15 cellular contexts compared by ENCODE assay signal in the genomic region with DNA sequence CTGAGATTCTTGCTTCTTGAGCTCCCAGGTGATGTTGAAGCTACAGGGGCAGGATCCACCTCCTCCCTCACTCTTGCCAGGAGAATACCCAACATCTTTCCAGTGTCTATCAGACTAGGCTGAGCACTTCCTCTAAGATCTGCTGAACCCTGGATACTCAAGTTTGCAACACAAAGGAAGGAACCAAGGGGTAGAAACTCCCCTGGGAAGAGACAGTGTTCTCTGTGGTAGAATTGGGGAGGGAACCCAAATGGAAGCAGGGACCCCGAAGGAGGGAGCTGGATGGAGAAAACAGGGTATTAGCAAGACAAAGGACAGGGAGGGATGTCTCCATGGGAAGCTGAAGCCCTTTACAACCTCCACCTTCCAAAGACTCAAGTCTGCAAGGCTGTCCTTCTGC.
DNase-seq lines count a peak whose midpoint lies in the region; ATAC-seq, FAIRE-seq and TF ChIP-seq lines count a peak whose summit lies in the region.
"Had no signal": no experiment of that assay in that cellular context is flagged by ENCODE, and none has a peak within 500 bp of the region (broad histone marks: within the 10 kb centered on the region; RNA-seq: fewer than 3 reads in every experiment).

No MANE protein-coding gene starts in this region.

- H3K27ac Mint-ChIP-seq in GM23338 (no peak overlapping the region; the same call in 1 of the 2 replicates), endodermal cell (no peak overlapping the region)
- H3K27ac Mint-ChIP-seq: CD4-positive, alpha-beta memory T cell had no signal

- no peak overlapping the region for H2AFZ ChIP-seq in GM23338

- peaks cover 22% of the 10 kb centered on the region for H3K4me1 ChIP-seq in GM23338 (ENCODE audit: insufficient read depth)
- peaks cover 22% of the 10 kb centered on the region for H3K4me1 ChIP-seq in HUES64 (ENCODE audit: insufficient read depth, low read length)
- peaks cover 12% of the 10 kb centered on the region for H3K4me1 ChIP-seq in endodermal cell (ENCODE audit: control insufficient read depth, insufficient read depth, low read length)
- H3K4me1 ChIP-seq: HAP-1 had no signal

- H3K9me2 ChIP-seq in GM23338 (ENCODE audit: insufficient read depth) = peaks cover 17% of the 10 kb centered on the region

- H3K27me3 Mint-ChIP-seq in GM23338 (ENCODE audit: insufficient read depth, low read depth, poor library complexity) (no peaks in the 10 kb centered on the region), endodermal cell (ENCODE audit: insufficient read depth) (peaks cover 7% of the 10 kb centered on the region)

- H3K9ac ChIP-seq in HUES64 (ENCODE audit: low read depth, low read length) (no peak overlapping the region), endodermal cell (ENCODE audit: extremely low read depth, low read length, poor library complexity, severe bottlenecking) (no peak overlapping the region)

- FAIRE-seq in HTR-8/SVneo (lab: Jason Lieb, UNC) = no peak
- FAIRE-seq: GM12878, GM18507 had no signal

- H3K4me1 Mint-ChIP-seq in GM23338 (peaks cover 48% of the 10 kb centered on the region), endodermal cell (peaks cover 21% of the 10 kb centered on the region)
- H3K4me1 Mint-ChIP-seq: CD4-positive, alpha-beta memory T cell had no signal

- H3K4me3 ChIP-seq in GM23338 (no peak overlapping the region), HUES64 (ENCODE audit: low read length) (no peak overlapping the region), endodermal cell (ENCODE audit: low read length) (no peak overlapping the region)
- H3K4me3 ChIP-seq: GM12878, HAP-1 had no signal

- H3K27ac ChIP-seq in GM23338 (ENCODE audit: low read depth) = peak overlapping the region; percentile 21; the same call in 1 of the 2 replicates
- peak overlapping the region; percentile 48; the same call in 1 of the 2 replicates for H3K27ac ChIP-seq in HUES64 (ENCODE audit: low read depth, low read length)
- no peak overlapping the region for H3K27ac ChIP-seq in endodermal cell (ENCODE audit: low read depth, low read length)
- H3K27ac ChIP-seq: C4-2B had no signal

- H3K4me3 Mint-ChIP-seq in GM23338 = no peak overlapping the region; the same call in 2 of the 3 replicates
- no peak overlapping the region for H3K4me3 Mint-ChIP-seq in endodermal cell
- H3K4me3 Mint-ChIP-seq: CD4-positive, alpha-beta memory T cell had no signal

- no peaks in the 10 kb centered on the region for H3K9me3 Mint-ChIP-seq in GM23338
- H3K9me3 Mint-ChIP-seq in endodermal cell = no peaks in the 10 kb centered on the region
- H3K9me3 Mint-ChIP-seq: CD4-positive, alpha-beta memory T cell had no signal

- H3K4me2 ChIP-seq in GM23338 = peak overlapping the region; percentile 70; the same call in 1 of the 2 replicates

- no peaks in the 10 kb centered on the region for H3K36me3 Mint-ChIP-seq in GM23338 (ENCODE audit: low read depth)
- H3K36me3 Mint-ChIP-seq in endodermal cell (ENCODE audit: low read depth) = no peaks in the 10 kb centered on the region
- H3K36me3 Mint-ChIP-seq: CD4-positive, alpha-beta memory T cell had no signal

- DNase-seq in GM23338 (ENCODE audit: low spot score) (peak; percentile 51), endodermal cell (peak; percentile 70), iPS-NIHi11 (ENCODE audit: low spot score) (peak; percentile 55), UCSD-AML1 (lab: John Stamatoyannopoulos, UW; ENCODE audit: unreplicated experiment) (no peak), HTR-8/SVneo (ENCODE audit: insufficient read length, low spot score) (no peak)
- DNase-seq in activated effector memory CD4-positive, alpha-beta T cell treated with Interleukin-2 at 50 U/mL for 16 hours = no peak
- DNase-seq in activated naive CD4-positive, alpha-beta T cell treated with Interleukin-2 at 50 U/mL for 16 hours = no peak
- DNase-seq: ACHN; CD4-positive, alpha-beta memory T cell; DMS79 had no signal

- WGBS in HUES64 = 16% methylated on average over 1 of the region's 1 CpG
- 25 to 33% methylated on average over 1 of the region's 1 CpG for WGBS in endodermal cell (ENCODE audit: insufficient coverage in 1 of 2, insufficient read length in 1 of 2), 2 experiments

- TF ChIP-seq CTCF in GM23338 (conservative IDR thresholded peaks at IDR 0.05; ENCODE audit: low read depth in 2 of 2) (no peak), endodermal cell (conservative IDR thresholded peaks at IDR 0.05) (no peak)

- no peaks in the 10 kb centered on the region for H3K27me3 ChIP-seq in GM23338 (ENCODE audit: insufficient read depth)
- H3K27me3 ChIP-seq in HUES64 (ENCODE audit: insufficient read depth, low read length) = no peaks in the 10 kb centered on the region
- H3K27me3 ChIP-seq in endodermal cell (ENCODE audit: control insufficient read depth, insufficient read depth, low read length, poor library complexity, severe bottlenecking) = peaks cover 13% of the 10 kb centered on the region

- peak; percentile 92 for ATAC-seq in GM23338
- ATAC-seq: GM12878 had no signal

- H4K20me1 ChIP-seq in GM23338 (replicated peaks; ENCODE audit: insufficient read depth) = no peaks in the 10 kb centered on the region

- H3K36me3 ChIP-seq in GM23338 (ENCODE audit: insufficient read depth) (no peaks in the 10 kb centered on the region), HUES64 (ENCODE audit: insufficient read depth, low read length) (no peaks in the 10 kb centered on the region), endodermal cell (ENCODE audit: control insufficient read depth, insufficient read depth, low read length) (no peaks in the 10 kb centered on the region)
- H3K36me3 ChIP-seq: HAP-1 had no signal

- H3F3A ChIP-seq in GM23338 (replicated peaks; ENCODE audit: low read depth) = no peaks in the 10 kb centered on the region

- no peaks in the 10 kb centered on the region for H3K9me3 ChIP-seq in HUES64 (ENCODE audit: insufficient read depth, low read depth, low read length)
- no peaks in the 10 kb centered on the region for H3K9me3 ChIP-seq in endodermal cell (ENCODE audit: control insufficient read depth, low read length)
- H3K9me3 ChIP-seq: HAP-1 had no signal

- no peaks in the 10 kb centered on the region for H3K79me2 ChIP-seq in GM23338 (replicated peaks; ENCODE audit: insufficient read depth)

TF ChIP-seq in GM23338, 12 proteins besides CTCF, POLR2A, EP300 and RAD21:
- TF ChIP-seq CREB1 (CRISPR knock-in tag; IDR thresholded peaks at IDR 0.05; ENCODE audit: low read depth) = peak; percentile 35; the same call in 1 of the 2 replicates
- TF ChIP-seq ZNF114 (CRISPR knock-in tag; IDR thresholded peaks at IDR 0.05) = peak; percentile 89; the same call in 1 of the 2 replicates
- TF ChIP-seq, protein P1, sequence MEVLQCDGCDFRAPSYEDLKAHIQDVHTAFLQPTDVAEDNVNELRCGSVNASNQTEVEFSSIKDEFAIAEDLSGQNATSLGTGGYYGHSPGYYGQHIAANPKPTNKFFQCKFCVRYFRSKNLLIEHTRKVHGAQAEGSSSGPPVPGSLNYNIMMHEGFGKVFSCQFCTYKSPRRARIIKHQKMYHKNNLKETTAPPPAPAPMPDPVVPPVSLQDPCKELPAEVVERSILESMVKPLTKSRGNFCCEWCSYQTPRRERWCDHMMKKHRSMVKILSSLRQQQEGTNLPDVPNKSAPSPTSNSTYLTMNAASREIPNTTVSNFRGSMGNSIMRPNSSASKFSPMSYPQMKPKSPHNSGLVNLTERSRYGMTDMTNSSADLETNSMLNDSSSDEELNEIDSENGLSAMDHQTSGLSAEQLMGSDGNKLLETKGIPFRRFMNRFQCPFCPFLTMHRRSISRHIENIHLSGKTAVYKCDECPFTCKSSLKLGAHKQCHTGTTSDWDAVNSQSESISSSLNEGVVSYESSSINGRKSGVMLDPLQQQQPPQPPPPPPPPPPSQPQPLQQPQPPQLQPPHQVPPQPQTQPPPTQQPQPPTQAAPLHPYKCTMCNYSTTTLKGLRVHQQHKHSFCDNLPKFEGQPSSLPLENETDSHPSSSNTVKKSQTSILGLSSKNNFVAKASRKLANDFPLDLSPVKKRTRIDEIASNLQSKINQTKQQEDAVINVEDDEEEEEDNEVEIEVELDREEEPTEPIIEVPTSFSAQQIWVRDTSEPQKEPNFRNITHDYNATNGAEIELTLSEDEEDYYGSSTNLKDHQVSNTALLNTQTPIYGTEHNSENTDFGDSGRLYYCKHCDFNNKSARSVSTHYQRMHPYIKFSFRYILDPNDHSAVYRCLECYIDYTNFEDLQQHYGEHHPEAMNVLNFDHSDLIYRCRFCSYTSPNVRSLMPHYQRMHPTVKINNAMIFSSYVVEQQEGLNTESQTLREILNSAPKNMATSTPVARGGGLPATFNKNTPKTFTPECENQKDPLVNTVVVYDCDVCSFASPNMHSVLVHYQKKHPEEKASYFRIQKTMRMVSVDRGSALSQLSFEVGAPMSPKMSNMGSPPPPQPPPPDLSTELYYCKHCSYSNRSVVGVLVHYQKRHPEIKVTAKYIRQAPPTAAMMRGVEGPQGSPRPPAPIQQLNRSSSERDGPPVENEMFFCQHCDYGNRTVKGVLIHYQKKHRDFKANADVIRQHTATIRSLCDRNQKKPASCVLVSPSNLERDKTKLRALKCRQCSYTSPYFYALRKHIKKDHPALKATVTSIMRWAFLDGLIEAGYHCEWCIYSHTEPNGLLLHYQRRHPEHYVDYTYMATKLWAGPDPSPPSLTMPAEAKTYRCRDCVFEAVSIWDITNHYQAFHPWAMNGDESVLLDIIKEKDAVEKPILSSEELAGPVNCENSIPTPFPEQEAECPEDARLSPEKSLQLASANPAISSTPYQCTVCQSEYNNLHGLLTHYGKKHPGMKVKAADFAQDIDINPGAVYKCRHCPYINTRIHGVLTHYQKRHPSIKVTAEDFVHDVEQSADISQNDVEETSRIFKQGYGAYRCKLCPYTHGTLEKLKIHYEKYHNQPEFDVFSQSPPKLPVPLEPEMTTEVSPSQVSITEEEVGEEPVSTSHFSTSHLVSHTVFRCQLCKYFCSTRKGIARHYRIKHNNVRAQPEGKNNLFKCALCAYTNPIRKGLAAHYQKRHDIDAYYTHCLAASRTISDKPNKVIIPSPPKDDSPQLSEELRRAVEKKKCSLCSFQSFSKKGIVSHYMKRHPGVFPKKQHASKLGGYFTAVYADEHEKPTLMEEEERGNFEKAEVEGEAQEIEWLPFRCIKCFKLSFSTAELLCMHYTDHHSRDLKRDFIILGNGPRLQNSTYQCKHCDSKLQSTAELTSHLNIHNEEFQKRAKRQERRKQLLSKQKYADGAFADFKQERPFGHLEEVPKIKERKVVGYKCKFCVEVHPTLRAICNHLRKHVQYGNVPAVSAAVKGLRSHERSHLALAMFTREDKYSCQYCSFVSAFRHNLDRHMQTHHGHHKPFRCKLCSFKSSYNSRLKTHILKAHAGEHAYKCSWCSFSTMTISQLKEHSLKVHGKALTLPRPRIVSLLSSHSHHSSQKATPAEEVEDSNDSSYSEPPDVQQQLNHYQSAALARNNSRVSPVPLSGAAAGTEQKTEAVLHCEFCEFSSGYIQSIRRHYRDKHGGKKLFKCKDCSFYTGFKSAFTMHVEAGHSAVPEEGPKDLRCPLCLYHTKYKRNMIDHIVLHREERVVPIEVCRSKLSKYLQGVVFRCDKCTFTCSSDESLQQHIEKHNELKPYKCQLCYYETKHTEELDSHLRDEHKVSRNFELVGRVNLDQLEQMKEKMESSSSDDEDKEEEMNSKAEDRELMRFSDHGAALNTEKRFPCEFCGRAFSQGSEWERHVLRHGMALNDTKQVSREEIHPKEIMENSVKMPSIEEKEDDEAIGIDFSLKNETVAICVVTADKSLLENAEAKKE (CRISPR knock-in tag; IDR thresholded peaks at IDR 0.05) = peak; percentile 99
- no peak for TF ChIP-seq EZH2phosphoT487 (IDR thresholded peaks at IDR 0.05; ENCODE audit: unreplicated experiment)
TF ChIP-seq in GM23338: peak in this region for 3.

Comparison
In these comparisons a context has a peak if more than half of its experiments do, and no peak if none do; other contexts are left out.
1. DNase-seq: peak in GM23338 (single experiment), endodermal cell (single experiment) and iPS-NIHi11 (single experiment); none in UCSD-AML1 (single experiment), HTR-8/SVneo (single experiment), activated effector memory CD4-positive, alpha-beta T cell treated with Interleukin-2 at 50 U/mL for 16 hours (single experiment) and activated naive CD4-positive, alpha-beta T cell treated with Interleukin-2 at 50 U/mL for 16 hours (single experiment).